8 cellular contexts compared by ENCODE assay signal in the genomic region with DNA sequence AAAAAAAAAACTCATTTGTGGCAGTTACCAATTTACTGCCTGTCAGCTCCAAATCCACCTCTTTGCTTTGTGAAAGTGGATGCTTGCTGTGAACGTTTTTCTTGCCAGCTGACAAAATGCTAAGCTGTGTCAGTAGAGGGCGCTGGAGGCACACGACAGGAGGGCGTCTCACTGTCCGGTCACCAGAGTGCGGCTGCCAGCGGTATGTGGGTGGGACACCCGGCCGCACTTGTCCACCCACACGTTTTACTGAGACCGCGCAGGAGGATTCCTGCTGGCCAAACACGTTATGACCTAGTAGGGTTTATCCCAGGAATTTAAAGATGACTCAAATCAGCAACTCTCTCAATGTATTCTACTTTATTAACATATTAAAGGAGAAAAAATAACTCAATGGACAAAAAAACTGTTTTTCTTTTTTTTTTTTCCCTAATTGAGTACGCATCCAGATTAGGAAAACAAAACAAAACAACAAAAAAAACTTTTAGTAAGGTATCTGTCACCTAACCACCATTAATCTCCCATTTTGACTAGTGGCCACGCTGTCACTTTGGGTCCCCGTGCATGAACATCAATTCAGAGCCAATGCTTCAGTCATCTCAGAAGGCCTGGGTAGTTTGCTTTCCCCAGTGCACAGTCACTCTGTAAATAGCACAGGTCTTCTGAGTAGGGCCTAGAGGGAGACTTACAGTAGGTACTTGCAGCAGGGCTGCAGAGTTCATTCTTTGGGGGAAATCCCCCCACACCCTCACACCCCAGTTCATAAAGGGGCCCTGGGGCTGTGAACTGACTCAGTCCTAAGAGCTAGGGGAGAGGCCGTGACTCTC. TPM values are rescaled to one million over a fixed set of nuclear protein-coding genes. Genes with fewer than 3 reads are reported as not detected.
DNase-seq lines count a peak whose midpoint lies in the region; ATAC-seq, FAIRE-seq and TF ChIP-seq lines count a peak whose summit lies in the region.

No MANE protein-coding gene starts in this region.

- peaks cover 6% of the 10 kb centered on the region for H3K4me1 Mint-ChIP-seq in activated naive CD8-positive, alpha-beta T cell treated with anti-CD3 and anti-CD28 coated beads, Interleukin-2, amount 10 ng/mL, durations not matched to agents 7 days and 5 days

- no peaks in the 10 kb centered on the region for H3K9me3 Mint-ChIP-seq in activated naive CD8-positive, alpha-beta T cell treated with anti-CD3 and anti-CD28 coated beads, Interleukin-2, amount 10 ng/mL, durations not matched to agents 7 days and 5 days

- TF ChIP-seq CTCF in cardiac muscle cell (IDR thresholded peaks at IDR 0.05; ENCODE audit: low read depth, low read length), result peak; percentile 93

- no peaks in the 10 kb centered on the region for H3K36me3 ChIP-seq in cardiac muscle cell

- TF ChIP-seq POLR2A in GM12891 (IDR thresholded peaks at IDR 0.05; ENCODE audit: low read depth, low read length), result no peak

- peaks cover 3% of the 10 kb centered on the region for H3K4me1 ChIP-seq in cardiac muscle cell (ENCODE audit: low read depth)

- no peaks in the 10 kb centered on the region for H3K36me3 Mint-ChIP-seq in activated naive CD8-positive, alpha-beta T cell treated with anti-CD3 and anti-CD28 coated beads, Interleukin-2, amount 10 ng/mL, durations not matched to agents 7 days and 5 days

- DNase-seq in GM12891 (ENCODE audit: insufficient read length, low spot score) (peak; percentile 48), NCI-H1092 (lab: John Stamatoyannopoulos, UW) (peak; percentile 59), SW480 (ENCODE audit: low spot score) (peak; percentile 94), cardiac muscle cell (ENCODE audit: low read depth in 1 of 2, low spot score in 1 of 2) (peak; percentile 93 to 95), putamen (ENCODE audit: low spot score) (peak; percentile 74)
- peak; percentile 78 for DNase-seq in activated naive CD8-positive, alpha-beta T cell treated with anti-CD3 and anti-CD28 coated beads, Interleukin-2, amount 10 ng/mL, durations not matched to agents 7 days and 5 days

- POLR2A ChIA-PET in activated naive CD8-positive, alpha-beta T cell treated with anti-CD3 and anti-CD28 coated beads, Interleukin-2, amount 10 ng/mL, durations not matched to agents 7 days and 5 days (lab: Charles Lee), result interaction anchor here (1.0 to 1.4 kb wide), 2 partner anchors 17 to 29 kb away, joined by 3 read pairs; no protein-coding TSS in a partner anchor

- no peak overlapping the region for H3K27ac Mint-ChIP-seq in activated naive CD8-positive, alpha-beta T cell treated with anti-CD3 and anti-CD28 coated beads, Interleukin-2, amount 10 ng/mL, durations not matched to agents 7 days and 5 days

- H3K27me3 Mint-ChIP-seq in activated naive CD8-positive, alpha-beta T cell treated with anti-CD3 and anti-CD28 coated beads, Interleukin-2, amount 10 ng/mL, durations not matched to agents 7 days and 5 days, result no peaks in the 10 kb centered on the region

- H3K9me3 ChIP-seq in cardiac muscle cell (ENCODE audit: low read depth), result no peaks in the 10 kb centered on the region

- H3K4me3 Mint-ChIP-seq in activated naive CD8-positive, alpha-beta T cell treated with anti-CD3 and anti-CD28 coated beads, Interleukin-2, amount 10 ng/mL, durations not matched to agents 7 days and 5 days, result no peak overlapping the region

- H3K4me3 ChIP-seq in cardiac muscle cell, result no peak overlapping the region

- H3K27ac ChIP-seq in cardiac muscle cell, result no peak overlapping the region

- ATAC-seq in HG02623 (IDR thresholded peaks at IDR 0.05; ENCODE audit: unreplicated experiment) (peak; percentile 81), HG03097 (IDR thresholded peaks at IDR 0.05; ENCODE audit: low FRiP score, unreplicated experiment) (no peak)
- peak; percentile 88 for ATAC-seq in activated naive CD8-positive, alpha-beta T cell treated with anti-CD3 and anti-CD28 coated beads, Interleukin-2, amount 10 ng/mL, durations not matched to agents 7 days and 5 days (ENCODE audit: low read depth)

- FAIRE-seq in GM12891 (lab: Jason Lieb, UNC), result peak; percentile 96

- H3K27me3 ChIP-seq in cardiac muscle cell, result no peaks in the 10 kb centered on the region

TF ChIP-seq in GM12891, 5 proteins besides CTCF, POLR2A, EP300 and RAD21:
- no peak for TF ChIP-seq TAF1 (IDR thresholded peaks at IDR 0.05; ENCODE audit: low read depth, low read length)
- TF ChIP-seq POU2F2 (IDR thresholded peaks at IDR 0.05; ENCODE audit: low read depth, low read length), result peak; percentile 69; the same call in 1 of the 2 replicates

RNA-seq across cellular contexts. Expression of a gene that starts 43.8 kb away (rescaled TPM):
- 4,137 TPM for polyA plus RNA-seq in GM12891 (2012; ENCODE audit: low read depth, missing spikeins)
- total RNA-seq in activated naive CD8-positive, alpha-beta T cell treated with anti-CD3 and anti-CD28 coated beads, Interleukin-2, amount 10 ng/mL, durations not matched to agents 7 days and 5 days, result 1,000 to 10,000 TPM; 1,037 to 1,049 TPM
- 907 and 984 TPM in 2 replicates for total RNA-seq in cardiac muscle cell
- polyA plus RNA-seq in cardiac muscle cell, result 845 and 927 TPM in 2 replicates

RNA-seq across cellular contexts. Expression of a gene that starts 53.8 kb away (rescaled TPM):
- polyA plus RNA-seq in GM12891 (2012; ENCODE audit: low read depth, missing spikeins), result 0.82 TPM
- total RNA-seq in activated naive CD8-positive, alpha-beta T cell treated with anti-CD3 and anti-CD28 coated beads, Interleukin-2, amount 10 ng/mL, durations not matched to agents 7 days and 5 days, result 1 to 10 TPM; 7.9 to 8.2 TPM
- 3.9 and 7.7 TPM in 2 replicates for total RNA-seq in cardiac muscle cell
- 4.9 and 7.5 TPM in 2 replicates for polyA plus RNA-seq in cardiac muscle cell
